Comparison of ENCODE assay signal across 18 cellular contexts in the genomic region with DNA sequence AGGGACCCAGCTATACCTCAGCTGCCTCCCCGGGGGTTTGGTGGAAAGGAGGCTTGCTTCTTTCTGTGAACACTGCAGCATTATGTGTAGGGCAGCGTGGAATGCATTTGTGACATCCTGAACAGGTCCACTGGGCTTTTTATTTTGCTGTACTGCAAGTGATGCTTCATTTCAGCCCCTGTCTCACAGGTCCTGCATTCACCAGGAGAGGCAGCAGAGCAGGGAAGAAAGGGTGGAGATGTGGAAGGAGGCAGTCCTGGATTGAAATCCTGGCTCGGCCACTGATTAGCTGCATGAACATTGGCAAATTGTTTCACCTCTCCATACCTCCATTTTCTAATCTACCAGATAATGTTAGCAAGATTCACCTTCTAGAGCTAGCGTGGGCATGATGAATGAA.
DNase-seq lines count a peak whose midpoint lies in the region; ATAC-seq and TF ChIP-seq lines count a peak whose summit lies in the region.
"Had no signal": no experiment of that assay in that cellular context is flagged by ENCODE, and none has a peak within 500 bp of the region (broad histone marks: within the 10 kb centered on the region; RNA-seq: fewer than 3 reads in every experiment).

No MANE protein-coding gene starts in this region.

- peaks cover 10% of the 10 kb centered on the region for H3K27me3 Mint-ChIP-seq in glutamatergic neuron (ENCODE audit: unreplicated experiment)
- H3K27me3 Mint-ChIP-seq in CD4-positive, alpha-beta memory T cell: peaks cover 6 to 12% of the 10 kb centered on the region in 2 donors
- H3K27me3 Mint-ChIP-seq: CD4-positive, alpha-beta T cell had no signal

- no TSS peak for BruUV-seq in PC-3 (replicated peaks; lab: Mats Ljungman, UMichigan)

- no peaks in the 10 kb centered on the region for H3K9me2 ChIP-seq in PC-3 (replicated peaks; ENCODE audit: low read length)

- peak overlapping the region; percentile 87 for H3K27ac Mint-ChIP-seq in glutamatergic neuron (ENCODE audit: unreplicated experiment)
- H3K27ac Mint-ChIP-seq in CD4-positive, alpha-beta memory T cell: no peak overlapping the region
- H3K27ac Mint-ChIP-seq: CD4-positive, alpha-beta T cell had no signal

- H3K36me3 ChIP-seq in BLaER1 treated with 17β-estradiol and CSF1 and Interleukin-3, amounts not matched to agents 10 nM and 100 nM: no peaks in the 10 kb centered on the region
- H3K36me3 ChIP-seq in PC-3 (ENCODE audit: low read depth, low read length) (no peaks in the 10 kb centered on the region), WERI-Rb-1 (no peaks in the 10 kb centered on the region), esophagus muscularis mucosa (no peaks in the 10 kb centered on the region), gastrocnemius medialis (no peaks in the 10 kb centered on the region)
- no peaks in the 10 kb centered on the region for H3K36me3 ChIP-seq in CD4-positive, alpha-beta memory T cell (ENCODE audit: insufficient read depth, low read length)

- no peaks in the 10 kb centered on the region for H3K79me2 ChIP-seq in PC-3 (ENCODE audit: low read length)

- H3K4me3 ChIP-seq in BLaER1 treated with 17β-estradiol and CSF1 and Interleukin-3, amounts not matched to agents 10 nM and 100 nM: no peak overlapping the region
- H3K4me3 ChIP-seq in PC-3 (ENCODE audit: low read length) (no peak overlapping the region), WERI-Rb-1 (ENCODE audit: low read depth, low read length) (no peak overlapping the region), esophagus muscularis mucosa (no peak overlapping the region), gastrocnemius medialis (no peak overlapping the region)
- no peak overlapping the region for H3K4me3 ChIP-seq in CD4-positive, alpha-beta memory T cell (ENCODE audit: low read length in 2 of 2)

- CTCF ChIA-PET in PC-3 (lab: Charles Lee): no interaction called here
- CTCF ChIA-PET in CD4-positive, alpha-beta memory T cell (lab: Charles Lee; ENCODE audit: partially characterized antibody): no interaction called here

- no peak for DNase-seq in PC-3
- no peak for DNase-seq in WERI-Rb-1
- peak; percentile 36 for DNase-seq in glutamatergic neuron
- DNase-seq in esophagus muscularis mucosa (ENCODE audit: extremely low spot score): no peak
- no peak for DNase-seq in H4 (ENCODE audit: low spot score)
- DNase-seq in gastrocnemius medialis: no peak
- DNase-seq in CD4-positive, alpha-beta memory T cell: no peak
- DNase-seq: ACHN; AML-193; Calu3; CD4-positive, alpha-beta T cell; DMS79 treated with DMSO at 0.1 percent for 48 hours; GF-D8; GOT3; Kasumi-1; KG1 had no signal

- TF ChIP-seq EP300 in esophagus muscularis mucosa (IDR thresholded peaks at IDR 0.05): no peak

- no peak for TF ChIP-seq CTCF in PC-3 (conservative IDR thresholded peaks at IDR 0.05; ENCODE audit: low read depth, low read length)
- TF ChIP-seq CTCF in WERI-Rb-1 (IDR thresholded peaks at IDR 0.05; ENCODE audit: low read depth, low read length): peak; percentile 16; the same call in 1 of the 2 replicates
- no peak for TF ChIP-seq CTCF in glutamatergic neuron (IDR thresholded peaks at IDR 0.05; ENCODE audit: partially characterized antibody, unreplicated experiment)
- TF ChIP-seq CTCF in esophagus muscularis mucosa (IDR thresholded peaks at IDR 0.05): no peak
- TF ChIP-seq CTCF in gastrocnemius medialis (IDR thresholded peaks at IDR 0.05 in 4 of 5, conservative IDR thresholded peaks at IDR 0.05 in 1 of 5): no peak

- H3K27ac ChIP-seq in BLaER1 treated with 17β-estradiol and CSF1 and Interleukin-3, amounts not matched to agents 10 nM and 100 nM: peak overlapping the region in 3 of 11 experiments; percentile 8 to 36 (median 33); a peak in 4 of 22 replicates
- no peak overlapping the region for H3K27ac ChIP-seq in PC-3 (ENCODE audit: low read length)
- no peak overlapping the region for H3K27ac ChIP-seq in WERI-Rb-1
- H3K27ac ChIP-seq in esophagus muscularis mucosa (replicated peaks in 1 of 4): no peak overlapping the region
- H3K27ac ChIP-seq in gastrocnemius medialis: no peak overlapping the region
- H3K27ac ChIP-seq in CD4-positive, alpha-beta memory T cell (ENCODE audit: low read depth, low read length): no peak overlapping the region
- H3K27ac ChIP-seq: C4-2B had no signal

- H3K4me3 Mint-ChIP-seq in glutamatergic neuron (ENCODE audit: unreplicated experiment): peak overlapping the region; percentile 22
- no peak overlapping the region for H3K4me3 Mint-ChIP-seq in CD4-positive, alpha-beta memory T cell
- H3K4me3 Mint-ChIP-seq: CD4-positive, alpha-beta T cell had no signal

- ATAC-seq in PC-3: peak; percentile 45; the same call in 1 of the 2 replicates
- ATAC-seq in gastrocnemius medialis: no peak

- 89% methylated on average over 4 of the region's 4 CpGs for WGBS in esophagus muscularis mucosa

- peaks cover 5% of the 10 kb centered on the region for H3K9me3 Mint-ChIP-seq in glutamatergic neuron (ENCODE audit: unreplicated experiment)
- H3K9me3 Mint-ChIP-seq in CD4-positive, alpha-beta memory T cell: no peaks in the 10 kb centered on the region
- H3K9me3 Mint-ChIP-seq: CD4-positive, alpha-beta T cell had no signal

- no peak overlapping the region for H2AFZ ChIP-seq in PC-3 (ENCODE audit: low read length)

- H3K9ac ChIP-seq in BLaER1 treated with 17β-estradiol and CSF1 and Interleukin-3, amounts not matched to agents 10 nM and 100 nM: no peak overlapping the region
- no peak overlapping the region for H3K9ac ChIP-seq in PC-3 (ENCODE audit: low read length)

- peaks cover 24 to 94% (median 85%) of the 10 kb centered on the region in 10 experiments for H3K4me1 ChIP-seq in BLaER1 treated with 17β-estradiol and CSF1 and Interleukin-3, amounts not matched to agents 10 nM and 100 nM
- H3K4me1 ChIP-seq in PC-3 (ENCODE audit: insufficient read depth, low read length): no peaks in the 10 kb centered on the region; the same call in 1 of the 2 replicates
- H3K4me1 ChIP-seq in esophagus muscularis mucosa: peaks cover 0 to 6% (median 0%) of the 10 kb centered on the region in 4 donors
- peaks cover 0 to 5% of the 10 kb centered on the region in 2 donors for H3K4me1 ChIP-seq in gastrocnemius medialis
- H3K4me1 ChIP-seq in CD4-positive, alpha-beta memory T cell (ENCODE audit: insufficient read depth, low read length): no peaks in the 10 kb centered on the region

- H3K9me3 ChIP-seq in BLaER1 treated with 17β-estradiol and CSF1 and Interleukin-3, amounts not matched to agents 10 nM and 100 nM (replicated peaks in 1 of 11): no peaks in the 10 kb centered on the region
- no peaks in the 10 kb centered on the region for H3K9me3 ChIP-seq in PC-3 (ENCODE audit: low read length)
- H3K9me3 ChIP-seq in WERI-Rb-1 (ENCODE audit: severe bottlenecking): no peaks in the 10 kb centered on the region
- H3K9me3 ChIP-seq in esophagus muscularis mucosa: no peaks in the 10 kb centered on the region
- no peaks in the 10 kb centered on the region for H3K9me3 ChIP-seq in gastrocnemius medialis
- no peaks in the 10 kb centered on the region for H3K9me3 ChIP-seq in CD4-positive, alpha-beta memory T cell (ENCODE audit: control insufficient read depth in 1 of 2, low read length in 2 of 2)

- peak overlapping the region in 9 of 11 experiments; percentile 18 to 80 (median 78); a peak in 16 of 22 replicates for H3K4me2 ChIP-seq in BLaER1 treated with 17β-estradiol and CSF1 and Interleukin-3, amounts not matched to agents 10 nM and 100 nM
- H3K4me2 ChIP-seq in PC-3 (ENCODE audit: low read length): no peak overlapping the region

- in situ Hi-C loops in gastrocnemius medialis (cut with MboI; ENCODE audit: low sequenced_read_pairs in 4 of 4): no loop called here

- no peaks in the 10 kb centered on the region for H3K27me3 ChIP-seq in BLaER1 treated with 17β-estradiol and CSF1 and Interleukin-3, amounts not matched to agents 10 nM and 100 nM
- H3K27me3 ChIP-seq in PC-3 (ENCODE audit: low read length) (no peaks in the 10 kb centered on the region), WERI-Rb-1 (ENCODE audit: insufficient read depth, low read depth, severe bottlenecking) (no peaks in the 10 kb centered on the region), esophagus muscularis mucosa (peaks cover 0 to 12% (median 0%) of the 10 kb centered on the region in 4 donors), gastrocnemius medialis (no peaks in the 10 kb centered on the region)
- H3K27me3 ChIP-seq in CD4-positive, alpha-beta memory T cell (ENCODE audit: insufficient read depth, low read length): no peaks in the 10 kb centered on the region

- no peak for TF ChIP-seq POLR2A in esophagus muscularis mucosa (IDR thresholded peaks at IDR 0.05; ENCODE audit: low read depth)
- TF ChIP-seq POLR2A in gastrocnemius medialis (IDR thresholded peaks at IDR 0.05): no peak

- no peaks in the 10 kb centered on the region for H3K36me3 Mint-ChIP-seq in glutamatergic neuron (ENCODE audit: unreplicated experiment)
- H3K36me3 Mint-ChIP-seq in CD4-positive, alpha-beta memory T cell: no peaks in the 10 kb centered on the region

- POLR2A ChIA-PET in PC-3 (lab: Charles Lee; ENCODE audit: unreplicated experiment): no interaction called here
- POLR2A ChIA-PET in CD4-positive, alpha-beta memory T cell (lab: Charles Lee; ENCODE audit: partially characterized antibody): no interaction called here

- H3F3A ChIP-seq in PC-3 (ENCODE audit: low read length, unreplicated experiment): no peaks in the 10 kb centered on the region

- intact Hi-C loops in PC-3 (cut with micrococcal nuclease): no loop called here
- intact Hi-C loops in esophagus muscularis mucosa (cut with DNase I): no loop called here
- intact Hi-C loops in gastrocnemius medialis (cut with DNase I; ENCODE audit: low total_unique reads): no loop called here
- intact Hi-C loops in CD4-positive, alpha-beta memory T cell (cut with micrococcal nuclease): no loop called here

- H3K4me1 Mint-ChIP-seq in glutamatergic neuron (ENCODE audit: low read depth, unreplicated experiment): peaks cover 69% of the 10 kb centered on the region
- no peaks in the 10 kb centered on the region for H3K4me1 Mint-ChIP-seq in CD4-positive, alpha-beta memory T cell

- H4K20me1 ChIP-seq in BLaER1 treated with 17β-estradiol and CSF1 and Interleukin-3, amounts not matched to agents 10 nM and 100 nM: no peaks in the 10 kb centered on the region
- no peaks in the 10 kb centered on the region for H4K20me1 ChIP-seq in PC-3 (ENCODE audit: low read length)
